Comparison of ENCODE assay signal across 14 cellular contexts in the genomic region with DNA sequence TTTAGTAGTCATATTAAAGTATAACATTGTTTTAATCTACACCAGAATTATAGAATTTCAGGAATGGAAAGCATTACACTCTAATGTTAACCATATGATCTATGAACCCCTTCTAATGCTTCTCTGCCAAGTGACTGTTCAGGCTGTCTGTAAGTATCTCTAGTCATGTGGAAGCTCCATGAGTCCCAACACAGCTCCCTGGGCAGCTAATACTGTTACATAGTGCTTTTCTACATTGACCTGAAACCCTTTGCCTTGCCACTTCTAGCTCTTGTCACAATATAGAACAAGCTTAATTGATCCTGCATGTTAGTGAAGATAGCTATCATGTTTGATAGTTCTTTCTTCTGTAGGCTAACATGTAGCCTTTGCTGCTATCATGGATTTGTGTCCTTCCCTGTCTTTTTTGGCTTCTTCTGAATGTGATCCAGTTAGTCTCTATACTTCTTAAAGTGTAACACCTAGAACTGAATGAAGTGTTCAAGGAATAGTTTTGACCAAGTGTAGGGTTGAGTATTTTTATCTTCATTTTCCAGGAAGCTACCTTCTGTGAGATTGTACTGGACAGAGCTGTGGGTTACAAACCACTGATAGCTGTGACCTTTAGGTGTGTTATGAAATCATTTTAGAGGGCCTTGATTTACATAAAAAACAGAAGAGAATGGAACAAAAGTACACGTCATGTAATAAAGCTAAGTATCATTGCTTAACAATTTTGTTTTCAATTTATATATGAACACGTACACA. TPM values are rescaled to one million over a fixed set of nuclear protein-coding genes. Genes with fewer than 3 reads are reported as not detected.
A peak's percentile ranks its signal among the peaks of the same experiment; 100 is the strongest.
DNase-seq lines count a peak whose midpoint lies in the region; ATAC-seq and TF ChIP-seq lines count a peak whose summit lies in the region.
"Had no signal": no experiment of that assay in that cellular context is flagged by ENCODE, and none has a peak within 500 bp of the region (broad histone marks: within the 10 kb centered on the region; RNA-seq: fewer than 3 reads in every experiment).

No MANE protein-coding gene starts in this region.

- POLR2A ChIA-PET in MCF 10A (lab: Yijun Ruan, JAX), result interaction anchor here (0.6 to 1.6 kb wide), 6 partner anchors 10 to 362 kb away, joined by 3 to 5 read pairs (median 4); partner anchors contain the start of gene BABAM2
- POLR2A ChIA-PET in naive thymus-derived CD4-positive, alpha-beta T cell (lab: Charles Lee), result no interaction called here

- H3K4me3 Mint-ChIP-seq in MCF 10A (ENCODE audit: unreplicated experiment), result no peak overlapping the region
- no peak overlapping the region for H3K4me3 Mint-ChIP-seq in naive thymus-derived CD4-positive, alpha-beta T cell

- WGBS in esophagus squamous epithelium, 2 donors, result 73 to 79% methylated on average over 2 of the region's 2 CpGs

- no peaks in the 10 kb centered on the region for H3K9me3 Mint-ChIP-seq in MCF 10A (ENCODE audit: unreplicated experiment)
- peaks cover 0 to 2% (median 0%) of the 10 kb centered on the region in 11 donors for H3K9me3 Mint-ChIP-seq in naive thymus-derived CD4-positive, alpha-beta T cell

- H3K4me3 ChIP-seq in breast epithelium, result no peak overlapping the region
- no peak overlapping the region for H3K4me3 ChIP-seq in esophagus squamous epithelium
- no peak overlapping the region for H3K4me3 ChIP-seq in naive thymus-derived CD4-positive, alpha-beta T cell (ENCODE audit: low read length)
- no peak overlapping the region for H3K4me3 ChIP-seq in BE2C (ENCODE audit: low read depth, low read length)
- H3K4me3 ChIP-seq: cardiac muscle cell, skin epidermis had no signal

- no TSS peak for BruUV-seq in MCF 10A (replicated peaks; lab: Mats Ljungman, UMichigan)

- DNase-seq in breast epithelium (ENCODE audit: low spot score in 2 of 2) (no peak), MCF 10A (ENCODE audit: unreplicated experiment) (no peak), esophagus squamous epithelium (lab: John Stamatoyannopoulos, UW) (no peak), activated gamma-delta T cell (lab: John Stamatoyannopoulos, UW) (no peak), BE2C (no peak), GF-D8 (lab: John Stamatoyannopoulos, UW) (no peak)
- DNase-seq in naive thymus-derived CD4-positive, alpha-beta T cell, result no peak
- DNase-seq: HCEC 1CT, NCI-H146, NCI-H774, SHP77 had no signal

- no peak overlapping the region for H3K27ac Mint-ChIP-seq in MCF 10A (ENCODE audit: low read depth, unreplicated experiment)
- H3K27ac Mint-ChIP-seq in naive thymus-derived CD4-positive, alpha-beta T cell, result no peak overlapping the region

- intact Hi-C loops in breast epithelium (cut with DNase I; ENCODE audit: low total_unique reads) (no loop called here), MCF 10A (cut with micrococcal nuclease) (no loop called here), esophagus squamous epithelium (cut with DNase I) (no loop called here)
- intact Hi-C loops in naive thymus-derived CD4-positive, alpha-beta T cell (cut with micrococcal nuclease), result no loop called here

- H3K4me1 ChIP-seq in breast epithelium (peaks cover 3 to 5% of the 10 kb centered on the region in 2 donors), esophagus squamous epithelium (peaks cover 7 to 46% (median 17%) of the 10 kb centered on the region in 3 donors), BE2C (peaks cover 7% of the 10 kb centered on the region)
- H3K4me1 ChIP-seq in naive thymus-derived CD4-positive, alpha-beta T cell (ENCODE audit: control insufficient read depth in 2 of 2, insufficient read depth in 2 of 2, low read length in 2 of 2), result no peaks in the 10 kb centered on the region

- peak; percentile 58 for ATAC-seq in naive thymus-derived CD4-positive, alpha-beta T cell
- ATAC-seq in GM18520 (IDR thresholded peaks at IDR 0.05; ENCODE audit: unreplicated experiment), result no peak

- H3K36me3 ChIP-seq in breast epithelium (no peaks in the 10 kb centered on the region), esophagus squamous epithelium (no peaks in the 10 kb centered on the region), BE2C (no peaks in the 10 kb centered on the region)
- H3K36me3 ChIP-seq in naive thymus-derived CD4-positive, alpha-beta T cell (ENCODE audit: control insufficient read depth in 2 of 3, insufficient read depth in 3 of 3, low read length in 3 of 3), result no peaks in the 10 kb centered on the region
- H3K36me3 ChIP-seq: cardiac muscle cell had no signal

- H3K36me3 Mint-ChIP-seq in MCF 10A (ENCODE audit: insufficient read depth, unreplicated experiment), result peaks cover 3% of the 10 kb centered on the region
- H3K36me3 Mint-ChIP-seq in naive thymus-derived CD4-positive, alpha-beta T cell, result peaks cover 4 to 35% (median 10%) of the 10 kb centered on the region in 5 donors

- no peaks in the 10 kb centered on the region for H3K27me3 ChIP-seq in breast epithelium
- no peaks in the 10 kb centered on the region for H3K27me3 ChIP-seq in esophagus squamous epithelium
- H3K27me3 ChIP-seq in naive thymus-derived CD4-positive, alpha-beta T cell (ENCODE audit: control insufficient read depth in 2 of 2, insufficient read depth in 2 of 2, low read length in 2 of 2), result no peaks in the 10 kb centered on the region
- H3K27me3 ChIP-seq in BE2C, result no peaks in the 10 kb centered on the region
- H3K27me3 ChIP-seq: cardiac muscle cell had no signal

- H3K27me3 Mint-ChIP-seq in MCF 10A (ENCODE audit: insufficient read depth, unreplicated experiment), result no peaks in the 10 kb centered on the region
- no peaks in the 10 kb centered on the region for H3K27me3 Mint-ChIP-seq in naive thymus-derived CD4-positive, alpha-beta T cell

- TF ChIP-seq CTCF in breast epithelium (IDR thresholded peaks at IDR 0.05), result no peak
- TF ChIP-seq CTCF in MCF 10A (IDR thresholded peaks at IDR 0.05; ENCODE audit: unreplicated experiment), result no peak
- no peak for TF ChIP-seq CTCF in esophagus squamous epithelium (IDR thresholded peaks at IDR 0.05)
- TF ChIP-seq CTCF in BE2C (IDR thresholded peaks at IDR 0.05; ENCODE audit: low read depth, low read length), result no peak

- H3K9me3 ChIP-seq in breast epithelium, result no peaks in the 10 kb centered on the region
- H3K9me3 ChIP-seq in esophagus squamous epithelium, result no peaks in the 10 kb centered on the region
- no peaks in the 10 kb centered on the region for H3K9me3 ChIP-seq in naive thymus-derived CD4-positive, alpha-beta T cell (ENCODE audit: control insufficient read depth in 2 of 3, low read length in 3 of 3)
- no peaks in the 10 kb centered on the region for H3K9me3 ChIP-seq in BE2C

- CTCF ChIA-PET in MCF 10A (lab: Yijun Ruan, JAX), result no interaction called here
- CTCF ChIA-PET in naive thymus-derived CD4-positive, alpha-beta T cell (lab: Charles Lee), result no interaction called here

- H3K4me1 Mint-ChIP-seq in MCF 10A (ENCODE audit: insufficient read depth, unreplicated experiment), result no peaks in the 10 kb centered on the region
- H3K4me1 Mint-ChIP-seq in naive thymus-derived CD4-positive, alpha-beta T cell, result peaks cover 5 to 23% (median 18%) of the 10 kb centered on the region in 7 donors

- peak overlapping the region; percentile 1 to 74 for H3K27ac ChIP-seq in breast epithelium
- peak overlapping the region in 3 of 4 donors; percentile 28 to 74 (median 69) for H3K27ac ChIP-seq in esophagus squamous epithelium
- no peak overlapping the region for H3K27ac ChIP-seq in naive thymus-derived CD4-positive, alpha-beta T cell (ENCODE audit: low read depth, low read length)
- H3K27ac ChIP-seq: cardiac muscle cell had no signal

- no peak for TF ChIP-seq POLR2A in breast epithelium (IDR thresholded peaks at IDR 0.05)
- TF ChIP-seq POLR2A in esophagus squamous epithelium (IDR thresholded peaks at IDR 0.05), result no peak

RNA-seq across cellular contexts. Expression of gene BABAM2, which starts 23.7 kb away (rescaled TPM):
- total RNA-seq in breast epithelium (10 to 100 TPM; 34.7 to 46.2 (median 37.4) TPM), MCF 10A (2022) (45.1 and 57.6 TPM in 2 replicates), esophagus squamous epithelium (10 to 100 TPM; 16.6 to 28.3 (median 24.3) TPM)
- total RNA-seq in naive thymus-derived CD4-positive, alpha-beta T cell, result 10 to 100 TPM; 34.2 to 55.8 (median 40.3) TPM
- 10 to 100 TPM; 44.2 to 58.2 TPM for polyA plus RNA-seq in naive thymus-derived CD4-positive, alpha-beta T cell
- 26.7 TPM for polyA plus RNA-seq in BE2C (2012; ENCODE audit: insufficient read depth, insufficient read length, low read depth)

RNA-seq across cellular contexts. Expression of gene RBKS, which starts 24.0 kb away (rescaled TPM):
- 1 to 10 TPM; 1.1 to 5.1 (median 2.9) TPM for total RNA-seq in breast epithelium
- total RNA-seq in MCF 10A (2022), result 9.2 and 9.9 TPM in 2 replicates
- total RNA-seq in esophagus squamous epithelium, result 1 to 10 TPM; 1.4 to 5.2 (median 1.6) TPM
- total RNA-seq in naive thymus-derived CD4-positive, alpha-beta T cell, result 10 to 100 TPM in 1 of 5 experiments, 1 to 10 TPM in 4; 1.5 to 10.8 (median 2.0) TPM
- 1 to 10 TPM; 3.2 to 5.5 TPM for polyA plus RNA-seq in naive thymus-derived CD4-positive, alpha-beta T cell
- 5.0 TPM for polyA plus RNA-seq in BE2C (2012; ENCODE audit: insufficient read depth, insufficient read length, low read depth)
